17 cellular contexts compared by ENCODE assay signal in genomic region chr17:20315821-20316220, GRCh38.
"Had no signal": no experiment of that assay in that cellular context is flagged by ENCODE, and none has a peak within 500 bp of the region (broad histone marks: within the 10 kb centered on the region; RNA-seq: fewer than 3 reads in every experiment).

No MANE protein-coding gene starts in this region.

- H3K9me3 Mint-ChIP-seq: activated B cell treated with CpG ODN at 0.5 μM for 24 hours; activated T-cell treated with anti-CD3 and anti-CD28 coated beads, Interleukin-2, amount 50 U/mL, for 72 hours; mesothelial cell of epicardium; naive B cell; stimulated activated effector memory CD8-positive, alpha-beta T cell treated with anti-CD3 and anti-CD28 coated beads, Interleukin-12 subunit alpha, Interleukin-12 subunit beta, amount 100 ng/mL, for 72 hours had no signal

- DNase-seq: activated B cell treated with CpG ODN at 0.5 μM for 24 hours; activated CD4-positive, alpha-beta T cell treated with anti-CD3 and anti-CD28 coated beads, Interleukin-2, amount 50 U/mL, for 4 hours; activated T-cell treated with anti-CD3 and anti-CD28 coated beads, Interleukin-2, amount 50 U/mL, for 72 hours; effector CD4-positive, alpha-beta T cell; foreskin melanocyte; head of caudate nucleus; naive B cell; right cardiac atrium; T-helper 2 cell; tibial artery; uterus had no signal

- H3K4me1 Mint-ChIP-seq: mesothelial cell of epicardium had no signal

- H3K4me3 ChIP-seq: ascending aorta, cardiac muscle cell, tibial artery, uterus had no signal

- H3K36me3 Mint-ChIP-seq: mesothelial cell of epicardium; naive B cell; stimulated activated effector memory CD8-positive, alpha-beta T cell treated with anti-CD3 and anti-CD28 coated beads, Interleukin-12 subunit alpha, Interleukin-12 subunit beta, amount 100 ng/mL, for 72 hours had no signal

- ATAC-seq: activated T-cell treated with anti-CD3 and anti-CD28 coated beads, Interleukin-2, amount 50 U/mL, for 72 hours; right cardiac atrium; stimulated activated effector memory CD8-positive, alpha-beta T cell treated with anti-CD3 and anti-CD28 coated beads, Interleukin-12 subunit alpha, Interleukin-12 subunit beta, amount 100 ng/mL, for 72 hours had no signal

- H3K27me3 Mint-ChIP-seq: activated B cell treated with CpG ODN at 0.5 μM for 24 hours had no signal

- H3K27ac ChIP-seq: ascending aorta, cardiac muscle cell, neutrophil, tibial artery, uterus had no signal

- H3K27me3 ChIP-seq: ascending aorta, cardiac muscle cell, tibial artery, uterus had no signal

- H3K27ac Mint-ChIP-seq: activated B cell treated with CpG ODN at 0.5 μM for 24 hours; activated T-cell treated with anti-CD3 and anti-CD28 coated beads, Interleukin-2, amount 50 U/mL, for 72 hours; mesothelial cell of epicardium; progenitor cell of endocrine pancreas; stimulated activated effector memory CD8-positive, alpha-beta T cell treated with anti-CD3 and anti-CD28 coated beads, Interleukin-12 subunit alpha, Interleukin-12 subunit beta, amount 100 ng/mL, for 72 hours had no signal

- H3K4me3 Mint-ChIP-seq: activated B cell treated with CpG ODN at 0.5 μM for 24 hours; activated T-cell treated with anti-CD3 and anti-CD28 coated beads, Interleukin-2, amount 50 U/mL, for 72 hours; mesothelial cell of epicardium; naive B cell; stimulated activated effector memory CD8-positive, alpha-beta T cell treated with anti-CD3 and anti-CD28 coated beads, Interleukin-12 subunit alpha, Interleukin-12 subunit beta, amount 100 ng/mL, for 72 hours had no signal
